In the genomic region with DNA sequence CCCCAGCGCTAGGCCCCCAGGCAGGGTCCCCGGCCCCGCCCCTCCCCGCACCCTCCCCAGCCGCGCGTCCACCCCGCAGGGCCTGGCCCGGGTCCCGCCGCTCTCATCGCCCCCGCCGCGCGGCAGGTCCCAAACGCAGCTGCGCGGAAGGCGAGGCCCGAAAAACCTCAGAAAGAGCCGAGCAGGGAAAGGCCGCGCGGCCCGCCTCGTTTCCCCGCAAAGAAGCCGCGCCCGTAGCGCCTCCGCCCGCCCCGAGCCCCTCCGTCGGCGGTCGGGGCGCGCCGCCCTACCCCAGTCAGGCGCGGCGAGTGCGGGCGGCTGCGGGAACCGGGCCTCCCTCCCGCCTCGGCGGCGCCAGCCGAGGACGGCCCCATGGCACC, we compare ENCODE assay signal across 7 cellular contexts. TPM values are rescaled to one million over a fixed set of nuclear protein-coding genes. Genes with fewer than 3 reads are reported as not detected.
DNase-seq lines count a peak whose midpoint lies in the region; ATAC-seq and TF ChIP-seq lines count a peak whose summit lies in the region.

No MANE protein-coding gene starts in this region.

- no peak for TF ChIP-seq RAD21 in neural cell (conservative IDR thresholded peaks at IDR 0.05)

- H3K36me3 ChIP-seq in H7 (replicated peaks; ENCODE audit: control insufficient read depth, insufficient read depth, low read length) (peaks cover 3% of the 10 kb centered on the region), ectodermal cell (ENCODE audit: control insufficient read depth, insufficient read depth, low read length) (peaks cover 6% of the 10 kb centered on the region), neural cell (ENCODE audit: insufficient read depth, low read length) (no peaks in the 10 kb centered on the region)

- no peak for DNase-seq in H7
- peak; percentile 42 for DNase-seq in NCI-H748 treated with DMSO at 0.1 percent for 48 hours (lab: John Stamatoyannopoulos, UW)
- DNase-seq in NCI-H526 treated with DMSO at 0.1 percent for 48 hours (lab: John Stamatoyannopoulos, UW) = no peak
- DNase-seq in NCI-H128 (lab: John Stamatoyannopoulos, UW; ENCODE audit: unreplicated experiment) = no peak

- H3F3A ChIP-seq in neural cell (ENCODE audit: insufficient read depth, low read length, poor library complexity, severe bottlenecking) = no peaks in the 10 kb centered on the region

- peaks cover 19% of the 10 kb centered on the region for H3K79me2 ChIP-seq in neural cell (replicated peaks; ENCODE audit: insufficient read depth, low read length)

- H2AFZ ChIP-seq in neural cell (ENCODE audit: low read depth, low read length) = no peak overlapping the region

- H3K27ac ChIP-seq in ectodermal cell (ENCODE audit: insufficient read depth, low read depth, low read length, poor library complexity, severe bottlenecking) = peak overlapping the region; percentile 52
- no peak overlapping the region for H3K27ac ChIP-seq in neural cell (ENCODE audit: low read length)

- H3K9ac ChIP-seq in neural cell (ENCODE audit: low read length) = peak overlapping the region; percentile 50

- no peak for TF ChIP-seq EP300 in neural cell (conservative IDR thresholded peaks at IDR 0.05; ENCODE audit: poor library complexity, severe bottlenecking)

- peaks cover 7% of the 10 kb centered on the region for H3K4me1 ChIP-seq in ectodermal cell (ENCODE audit: control insufficient read depth, insufficient read depth, low read length)

- H3K9me3 ChIP-seq in ectodermal cell (ENCODE audit: control insufficient read depth, low read length) = no peaks in the 10 kb centered on the region
- no peaks in the 10 kb centered on the region for H3K9me3 ChIP-seq in neural cell (ENCODE audit: low read length)

- TF ChIP-seq CTCF in neural cell (IDR thresholded peaks at IDR 0.05; ENCODE audit: poor library complexity, severe bottlenecking) = no peak

- H3K9me2 ChIP-seq in neural cell (ENCODE audit: insufficient read depth, low read length) = no peaks in the 10 kb centered on the region

- H3K27me3 ChIP-seq in H7 (ENCODE audit: control insufficient read depth, insufficient read depth, low read length) = peaks cover 6% of the 10 kb centered on the region
- peaks cover 17% of the 10 kb centered on the region for H3K27me3 ChIP-seq in ectodermal cell (ENCODE audit: control insufficient read depth, insufficient read depth, low read length, poor library complexity, severe bottlenecking)
- peaks cover 3% of the 10 kb centered on the region for H3K27me3 ChIP-seq in neural cell (ENCODE audit: insufficient read depth, low read depth, low read length)

- H3K4me2 ChIP-seq in neural cell (ENCODE audit: low read length) = no peak overlapping the region

- no peaks in the 10 kb centered on the region for H4K20me1 ChIP-seq in neural cell (ENCODE audit: insufficient read depth)

- H3K4me3 ChIP-seq in H7 (ENCODE audit: insufficient read depth, low read depth, low read length) (peak overlapping the region; percentile 66), ectodermal cell (ENCODE audit: insufficient read depth, low read depth, low read length) (peak overlapping the region; percentile 56), neural cell (ENCODE audit: low read length) (peak overlapping the region; percentile 63)

- peak; percentile 18 for ATAC-seq in GM18502 (IDR thresholded peaks at IDR 0.05; ENCODE audit: poor library complexity, unreplicated experiment)

- 0 to 1% methylated on average over 55 of the region's 55 CpGs for WGBS in ectodermal cell, 2 experiments

TF ChIP-seq in neural cell, 6 proteins besides CTCF, POLR2A, EP300 and RAD21:
- no peak for TF ChIP-seq SMC3 (conservative IDR thresholded peaks at IDR 0.05; ENCODE audit: poor library complexity)
- TF ChIP-seq EZH2 (IDR thresholded peaks at IDR 0.05; ENCODE audit: borderline replicate concordance, insufficient read depth, low read length, poor library complexity, severe bottlenecking) = no peak
- no peak for TF ChIP-seq POLR2AphosphoS5 (IDR thresholded peaks at IDR 0.05)
- TF ChIP-seq TAF1 (IDR thresholded peaks at IDR 0.05; ENCODE audit: low read depth) = no peak
- TF ChIP-seq MXI1 (conservative IDR thresholded peaks at IDR 0.05; ENCODE audit: poor library complexity, severe bottlenecking) = no peak
- TF ChIP-seq, protein P1, sequence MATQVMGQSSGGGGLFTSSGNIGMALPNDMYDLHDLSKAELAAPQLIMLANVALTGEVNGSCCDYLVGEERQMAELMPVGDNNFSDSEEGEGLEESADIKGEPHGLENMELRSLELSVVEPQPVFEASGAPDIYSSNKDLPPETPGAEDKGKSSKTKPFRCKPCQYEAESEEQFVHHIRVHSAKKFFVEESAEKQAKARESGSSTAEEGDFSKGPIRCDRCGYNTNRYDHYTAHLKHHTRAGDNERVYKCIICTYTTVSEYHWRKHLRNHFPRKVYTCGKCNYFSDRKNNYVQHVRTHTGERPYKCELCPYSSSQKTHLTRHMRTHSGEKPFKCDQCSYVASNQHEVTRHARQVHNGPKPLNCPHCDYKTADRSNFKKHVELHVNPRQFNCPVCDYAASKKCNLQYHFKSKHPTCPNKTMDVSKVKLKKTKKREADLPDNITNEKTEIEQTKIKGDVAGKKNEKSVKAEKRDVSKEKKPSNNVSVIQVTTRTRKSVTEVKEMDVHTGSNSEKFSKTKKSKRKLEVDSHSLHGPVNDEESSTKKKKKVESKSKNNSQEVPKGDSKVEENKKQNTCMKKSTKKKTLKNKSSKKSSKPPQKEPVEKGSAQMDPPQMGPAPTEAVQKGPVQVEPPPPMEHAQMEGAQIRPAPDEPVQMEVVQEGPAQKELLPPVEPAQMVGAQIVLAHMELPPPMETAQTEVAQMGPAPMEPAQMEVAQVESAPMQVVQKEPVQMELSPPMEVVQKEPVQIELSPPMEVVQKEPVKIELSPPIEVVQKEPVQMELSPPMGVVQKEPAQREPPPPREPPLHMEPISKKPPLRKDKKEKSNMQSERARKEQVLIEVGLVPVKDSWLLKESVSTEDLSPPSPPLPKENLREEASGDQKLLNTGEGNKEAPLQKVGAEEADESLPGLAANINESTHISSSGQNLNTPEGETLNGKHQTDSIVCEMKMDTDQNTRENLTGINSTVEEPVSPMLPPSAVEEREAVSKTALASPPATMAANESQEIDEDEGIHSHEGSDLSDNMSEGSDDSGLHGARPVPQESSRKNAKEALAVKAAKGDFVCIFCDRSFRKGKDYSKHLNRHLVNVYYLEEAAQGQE (IDR thresholded peaks at IDR 0.05; ENCODE audit: borderline replicate concordance) = no peak
TF ChIP-seq in neural cell: peak in this region for 0.

RNA-seq across cellular contexts. Expression of a gene that starts 0.3 kb away (rescaled TPM):
- total RNA-seq in H7 (2014; rRNA removed; shearing (Covaris generic)) = 54.0 and 55.1 TPM in 2 replicates
- 100 TPM for polyA plus RNA-seq in ectodermal cell (2013, experiment 1 of 4)
- 131 TPM for polyA plus RNA-seq in ectodermal cell (2013, experiment 2 of 4)
- polyA plus RNA-seq in ectodermal cell (2013, experiment 3 of 4) = 83.9 TPM
- polyA plus RNA-seq in ectodermal cell (2013, experiment 4 of 4) = 93.3 TPM
- 8.5 and 25.6 TPM in 2 replicates for polyA plus RNA-seq in neural cell
- polyA minus RNA-seq in neural cell = 25.2 and 28.0 TPM in 2 replicates

RNA-seq across cellular contexts. Expression of a gene that starts 0.6 kb away (rescaled TPM):
- total RNA-seq in H7 (2014; rRNA removed; shearing (Covaris generic)) = 18.0 and 29.9 TPM in 2 replicates
- polyA plus RNA-seq in ectodermal cell (2013, experiment 1 of 4) = 24.5 TPM
- polyA plus RNA-seq in ectodermal cell (2013, experiment 2 of 4) = 31.5 TPM
- polyA plus RNA-seq in ectodermal cell (2013, experiment 3 of 4) = 22.2 TPM
- polyA plus RNA-seq in ectodermal cell (2013, experiment 4 of 4) = 26.1 TPM
- polyA plus RNA-seq in neural cell = 94.4 and 95.8 TPM in 2 replicates
- polyA minus RNA-seq in neural cell = 34.1 and 34.4 TPM in 2 replicates

RNA-seq across cellular contexts. Expression of a gene that starts 23.8 kb away (rescaled TPM):
- total RNA-seq in H7 (2014; rRNA removed; shearing (Covaris generic)) = 125 and 161 TPM in 2 replicates
- polyA plus RNA-seq in ectodermal cell (2013, experiment 1 of 4) = 67.8 TPM
- 73.4 TPM for polyA plus RNA-seq in ectodermal cell (2013, experiment 2 of 4)
- 44.9 TPM for polyA plus RNA-seq in ectodermal cell (2013, experiment 3 of 4)
- polyA plus RNA-seq in ectodermal cell (2013, experiment 4 of 4) = 42.1 TPM
- 32.5 and 46.8 TPM in 2 replicates for polyA plus RNA-seq in neural cell
- polyA minus RNA-seq in neural cell = 42.4 and 47.7 TPM in 2 replicates
